In genomic region chr11:69635210-69635609, GRCh38 we compare ENCODE assay signal across 15 cellular contexts. TPM values are rescaled to one million over a fixed set of nuclear protein-coding genes. Genes with fewer than 3 reads are reported as not detected.
DNase-seq lines count a peak whose midpoint lies in the region; ATAC-seq, FAIRE-seq and TF ChIP-seq lines count a peak whose summit lies in the region.
"Had no signal": no experiment of that assay in that cellular context is flagged by ENCODE, and none has a peak within 500 bp of the region (broad histone marks: within the 10 kb centered on the region; RNA-seq: fewer than 3 reads in every experiment).

No MANE protein-coding gene starts in this region.

- no peaks in the 10 kb centered on the region for H4K20me1 ChIP-seq in GM23338 (replicated peaks; ENCODE audit: insufficient read depth)
- no peaks in the 10 kb centered on the region for H4K20me1 ChIP-seq in smooth muscle cell (ENCODE audit: low read depth)

- peak overlapping the region; percentile 86; the same call in 1 of the 2 replicates for H3K4me2 ChIP-seq in GM23338
- H3K4me2 ChIP-seq in smooth muscle cell, result no peak overlapping the region
- H3K4me2 ChIP-seq: BLaER1 had no signal

- no peak for DNase-seq in GM23338 (ENCODE audit: low spot score)
- no peak for DNase-seq in Panc1 (ENCODE audit: low read depth, low spot score)
- no peak for DNase-seq in adrenal gland
- no peak for DNase-seq in small intestine
- DNase-seq in activated CD8-positive, alpha-beta memory T cell treated with anti-CD3 and anti-CD28 coated beads, Interleukin-2, amount 10 ng/mL, durations not matched to agents 7 days and 5 days, result no peak
- DNase-seq in NCI-H1105 treated with DMSO at 0.1 percent for 48 hours (lab: John Stamatoyannopoulos, UW), result no peak
- DNase-seq in smooth muscle cell (lab: John Stamatoyannopoulos, UW; ENCODE audit: unreplicated experiment), result no peak
- DNase-seq: AML-193; CD8-positive, alpha-beta memory T cell; DMS53 had no signal

- H3F3A ChIP-seq in GM23338 (replicated peaks; ENCODE audit: low read depth) (peaks cover 11% of the 10 kb centered on the region; the same call in 1 of the 2 replicates), smooth muscle cell (ENCODE audit: low read depth) (peaks cover 6% of the 10 kb centered on the region)

- H2AFZ ChIP-seq in GM23338 (no peak overlapping the region), smooth muscle cell (ENCODE audit: low read depth) (no peak overlapping the region)

- no peak overlapping the region for H3K4me3 Mint-ChIP-seq in GM23338
- no peak overlapping the region for H3K4me3 Mint-ChIP-seq in activated CD8-positive, alpha-beta memory T cell treated with anti-CD3 and anti-CD28 coated beads, Interleukin-2, amount 10 ng/mL, durations not matched to agents 7 days and 5 days

- intact Hi-C loops in Panc1 (cut with micrococcal nuclease; ENCODE audit: unreplicated experiment) (no loop called here), adrenal gland (cut with DNase I) (loop anchor here (5.0 to 10.0 kb wide), 2 partner anchors 170 to 188 kb away; no protein-coding TSS in a partner anchor)

- H3K27me3 ChIP-seq in GM23338 (ENCODE audit: insufficient read depth) (peaks cover 36% of the 10 kb centered on the region), Panc1 (ENCODE audit: control insufficient read depth, insufficient read depth, low read length) (no peaks in the 10 kb centered on the region), adrenal gland (peaks cover 2% of the 10 kb centered on the region), small intestine (ENCODE audit: control insufficient read depth in 2 of 2, insufficient read depth in 2 of 2, low read length in 2 of 2) (peaks cover 2 to 9% of the 10 kb centered on the region in 2 donors), smooth muscle cell (ENCODE audit: low read depth) (no peaks in the 10 kb centered on the region)

- H3K27ac Mint-ChIP-seq in GM23338, result no peak overlapping the region
- no peak overlapping the region for H3K27ac Mint-ChIP-seq in activated CD8-positive, alpha-beta memory T cell treated with anti-CD3 and anti-CD28 coated beads, Interleukin-2, amount 10 ng/mL, durations not matched to agents 7 days and 5 days
- H3K27ac Mint-ChIP-seq: CD8-positive, alpha-beta memory T cell had no signal

- H3K9me3 ChIP-seq in Panc1 (ENCODE audit: control insufficient read depth, insufficient read depth, low read depth, low read length) (no peaks in the 10 kb centered on the region), adrenal gland (replicated peaks in 1 of 3) (no peaks in the 10 kb centered on the region), small intestine (ENCODE audit: control insufficient read depth, low read depth) (no peaks in the 10 kb centered on the region), smooth muscle cell (replicated peaks; ENCODE audit: low read depth) (no peaks in the 10 kb centered on the region)
- H3K9me3 ChIP-seq: A549 had no signal

- in situ Hi-C loops in Panc1 (cut with HindIII; ENCODE audit: low pct_unique_long_range_greater_than_20kb, low sequenced_read_pairs), result no loop called here

- 44 to 54% (median 54%) methylated on average over 6 of the region's 6 CpGs for WGBS in adrenal gland, 4 donors
- WGBS in small intestine, 3 donors, result 82 to 91% (median 83%) methylated on average over 6 of the region's 6 CpGs
- WGBS in smooth muscle cell (ENCODE audit: low lambda C conversion rate), result 70% methylated on average over 6 of the region's 6 CpGs

- no peak overlapping the region for H3K9ac ChIP-seq in smooth muscle cell (ENCODE audit: low read depth)
- H3K9ac ChIP-seq: BLaER1 had no signal

- ATAC-seq in GM23338 (no peak), Panc1 (no peak)
- ATAC-seq in activated CD8-positive, alpha-beta memory T cell treated with anti-CD3 and anti-CD28 coated beads, Interleukin-2, amount 10 ng/mL, durations not matched to agents 7 days and 5 days, result no peak
- ATAC-seq: A549 had no signal

- TF ChIP-seq POLR2A in adrenal gland (IDR thresholded peaks at IDR 0.05), result no peak

- H3K36me3 Mint-ChIP-seq in GM23338 (ENCODE audit: low read depth), result peaks cover 3% of the 10 kb centered on the region; the same call in 2 of the 3 replicates
- H3K36me3 Mint-ChIP-seq in activated CD8-positive, alpha-beta memory T cell treated with anti-CD3 and anti-CD28 coated beads, Interleukin-2, amount 10 ng/mL, durations not matched to agents 7 days and 5 days, result no peaks in the 10 kb centered on the region
- H3K36me3 Mint-ChIP-seq: CD8-positive, alpha-beta memory T cell had no signal

- H3K36me3 ChIP-seq in GM23338 (ENCODE audit: insufficient read depth), result no peaks in the 10 kb centered on the region
- H3K36me3 ChIP-seq in Panc1 (ENCODE audit: control insufficient read depth, insufficient read depth, low read length), result no peaks in the 10 kb centered on the region; the same call in 1 of the 2 replicates
- no peaks in the 10 kb centered on the region for H3K36me3 ChIP-seq in adrenal gland (replicated peaks in 1 of 2)
- no peaks in the 10 kb centered on the region for H3K36me3 ChIP-seq in small intestine (ENCODE audit: control insufficient read depth in 2 of 2, insufficient read depth in 2 of 2, low read length in 2 of 2)
- H3K36me3 ChIP-seq in smooth muscle cell (ENCODE audit: low read depth), result no peaks in the 10 kb centered on the region
- H3K36me3 ChIP-seq: BLaER1 had no signal

- BruUV-seq in Panc1 (replicated peaks; lab: Mats Ljungman, UMichigan), result no TSS peak

- H3K79me2 ChIP-seq in GM23338 (replicated peaks; ENCODE audit: insufficient read depth) (no peaks in the 10 kb centered on the region), smooth muscle cell (ENCODE audit: low read depth) (peaks cover 8% of the 10 kb centered on the region)

- POLR2A ChIA-PET in Panc1 (lab: Charles Lee), result no interaction called here

- H3K27ac ChIP-seq in GM23338 (ENCODE audit: low read depth), result no peak overlapping the region
- peak overlapping the region; percentile 83 for H3K27ac ChIP-seq in Panc1 (ENCODE audit: low read length)
- peak overlapping the region in 4 of 5 donors; percentile 2 to 88 (median 44) for H3K27ac ChIP-seq in adrenal gland
- no peak overlapping the region for H3K27ac ChIP-seq in small intestine (ENCODE audit: low read depth in 1 of 2, low read length in 1 of 2)
- H3K27ac ChIP-seq in smooth muscle cell (ENCODE audit: low read depth), result no peak overlapping the region
- H3K27ac ChIP-seq: BLaER1 had no signal

- peaks cover 18% of the 10 kb centered on the region for H3K4me1 ChIP-seq in GM23338 (ENCODE audit: insufficient read depth)
- H3K4me1 ChIP-seq in Panc1 (ENCODE audit: control insufficient read depth, insufficient read depth, low read length), result peaks cover 33% of the 10 kb centered on the region
- peaks cover 31 to 58% of the 10 kb centered on the region in 2 donors for H3K4me1 ChIP-seq in adrenal gland (replicated peaks in 1 of 2)
- H3K4me1 ChIP-seq in small intestine (ENCODE audit: control insufficient read depth in 2 of 2, insufficient read depth in 1 of 2, low read depth in 1 of 2, low read length in 1 of 2), result peaks cover 0 to 11% of the 10 kb centered on the region in 2 donors
- H3K4me1 ChIP-seq in smooth muscle cell (ENCODE audit: low read depth), result peaks cover 25% of the 10 kb centered on the region

- H3K4me3 ChIP-seq in GM23338, result no peak overlapping the region
- no peak overlapping the region for H3K4me3 ChIP-seq in Panc1 (ENCODE audit: low read depth in 2 of 2, low read length in 2 of 2)
- no peak overlapping the region for H3K4me3 ChIP-seq in adrenal gland
- H3K4me3 ChIP-seq in small intestine (ENCODE audit: low read depth in 1 of 2, low read length in 2 of 2), result no peak overlapping the region
- H3K4me3 ChIP-seq in smooth muscle cell, result no peak overlapping the region
- H3K4me3 ChIP-seq: A549, BLaER1 had no signal

- CTCF ChIA-PET in Panc1 (lab: Charles Lee), result no interaction called here
- CTCF ChIA-PET in activated CD8-positive, alpha-beta memory T cell treated with anti-CD3 and anti-CD28 coated beads, Interleukin-2, amount 10 ng/mL, durations not matched to agents 7 days and 5 days (lab: Charles Lee), result interaction anchor here (0.6 kb wide), 1 partner anchor 34 kb away, joined by 3 read pairs; no protein-coding TSS in a partner anchor

- no peak for TF ChIP-seq CTCF in GM23338 (conservative IDR thresholded peaks at IDR 0.05; ENCODE audit: low read depth in 2 of 2)
- no peak for TF ChIP-seq CTCF in Panc1 (IDR thresholded peaks at IDR 0.05)
- TF ChIP-seq CTCF in adrenal gland (IDR thresholded peaks at IDR 0.05), result no peak
- no peak for TF ChIP-seq CTCF in smooth muscle cell (IDR thresholded peaks at IDR 0.05; ENCODE audit: borderline replicate concordance, insufficient read depth, poor library complexity, severe bottlenecking)

- H3K9me2 ChIP-seq in GM23338 (ENCODE audit: insufficient read depth), result no peaks in the 10 kb centered on the region

- FAIRE-seq in small intestine (lab: Jason Lieb, UNC), result no peak
- FAIRE-seq: A549, GM18507, H54, HepG2 had no signal

- H3K4me1 Mint-ChIP-seq in GM23338, result peaks cover 8% of the 10 kb centered on the region; the same call in 2 of the 3 replicates
- peaks cover 2% of the 10 kb centered on the region for H3K4me1 Mint-ChIP-seq in activated CD8-positive, alpha-beta memory T cell treated with anti-CD3 and anti-CD28 coated beads, Interleukin-2, amount 10 ng/mL, durations not matched to agents 7 days and 5 days

- peaks cover 42% of the 10 kb centered on the region for H3K27me3 Mint-ChIP-seq in GM23338 (ENCODE audit: insufficient read depth, low read depth, poor library complexity)
- H3K27me3 Mint-ChIP-seq in activated CD8-positive, alpha-beta memory T cell treated with anti-CD3 and anti-CD28 coated beads, Interleukin-2, amount 10 ng/mL, durations not matched to agents 7 days and 5 days, result peaks cover 64% of the 10 kb centered on the region

- peaks cover 8% of the 10 kb centered on the region for H3K9me3 Mint-ChIP-seq in GM23338
- no peaks in the 10 kb centered on the region for H3K9me3 Mint-ChIP-seq in activated CD8-positive, alpha-beta memory T cell treated with anti-CD3 and anti-CD28 coated beads, Interleukin-2, amount 10 ng/mL, durations not matched to agents 7 days and 5 days (ENCODE audit: low read depth)

RNA-seq across cellular contexts. Expression of gene CCND1, which starts 5.7 kb away (rescaled TPM):
- 99.1 and 109 TPM in 2 replicates for total RNA-seq in GM23338 (2014; rRNA removed; shearing (Covaris generic))
- polyA plus RNA-seq in GM23338 (2016; fragmentation: Nextera tagmentation; extraction: Ambion mirVana) (159 and 183 TPM in 2 replicates), adrenal gland (10 to 100 TPM; 12.1 to 42.9 (median 29.5) TPM), small intestine (10 to 100 TPM in 1 of 3 donors, 1 to 10 TPM in 2; 6.2 to 24.6 (median 6.7) TPM), smooth muscle cell (482 and 510 TPM in 2 replicates)
- total RNA-seq in Panc1 (2021; ENCODE audit: unreplicated experiment) (259 TPM), adrenal gland (100 to 1,000 TPM in 4 of 8 donors, 10 to 100 TPM in 4; 74.3 to 149 (median 103) TPM), smooth muscle cell (281 and 307 TPM in 2 replicates)
- 275 TPM for polyA plus RNA-seq in Panc1 (2012; ENCODE audit: insufficient read length)
- total RNA-seq in activated CD8-positive, alpha-beta memory T cell treated with anti-CD3 and anti-CD28 coated beads, Interleukin-2, amount 10 ng/mL, durations not matched to agents 7 days and 5 days, result 1 to 10 TPM in 1 of 2 experiments, not detected in 1; 1.7 TPM

RNA-seq across cellular contexts. Expression of gene LTO1, which starts 39.9 kb away (rescaled TPM):
- total RNA-seq in GM23338 (2014; rRNA removed; shearing (Covaris generic)), result 12.9 and 20.1 TPM in 2 replicates
- 23.2 and 23.3 TPM in 2 replicates for polyA plus RNA-seq in GM23338 (2016; fragmentation: Nextera tagmentation; extraction: Ambion mirVana)
- 28.7 TPM for total RNA-seq in Panc1 (2021; ENCODE audit: unreplicated experiment)
- 73.8 TPM for polyA plus RNA-seq in Panc1 (2012; ENCODE audit: insufficient read length)
- 10 to 100 TPM; 10.9 to 41.3 (median 22.7) TPM for total RNA-seq in adrenal gland
- 10 to 100 TPM; 23.0 to 52.5 (median 38.4) TPM for polyA plus RNA-seq in adrenal gland
- polyA plus RNA-seq in small intestine, result 10 to 100 TPM; 14.6 to 18.6 (median 16.8) TPM
- 10 to 100 TPM; 24.0 to 26.3 TPM for total RNA-seq in activated CD8-positive, alpha-beta memory T cell treated with anti-CD3 and anti-CD28 coated beads, Interleukin-2, amount 10 ng/mL, durations not matched to agents 7 days and 5 days
- total RNA-seq in smooth muscle cell, result 7.2 and 8.0 TPM in 2 replicates
- 17.3 and 22.6 TPM in 2 replicates for polyA plus RNA-seq in smooth muscle cell

Comparison
In these comparisons a context has a peak if more than half of its experiments do, and no peak if none do; other contexts are left out.
1. H3K27ac ChIP-seq: peak in Panc1 (single experiment) and adrenal gland (4 of 5); none in GM23338 (single experiment), small intestine (0 of 2) and smooth muscle cell (single experiment).
2. RNA of gene CCND1, which starts 5.7 kb away (total RNA-seq): 281 to 307 TPM in smooth muscle cell, 259 TPM in Panc1 (single experiment), 74.3 to 149 TPM in adrenal gland and 99.1 to 109 TPM in GM23338; 1.7 TPM in activated CD8-positive, alpha-beta memory T cell treated with anti-CD3 and anti-CD28 coated beads, Interleukin-2, amount 10 ng/mL, durations not matched to agents 7 days and 5 days; every median in the first group is over 10 times any median in the second.